19 cellular contexts compared by ENCODE assay signal in genomic region chr15:62912808-62913207, GRCh38.
DNase-seq lines count a peak whose midpoint lies in the region; ATAC-seq and TF ChIP-seq lines count a peak whose summit lies in the region.
"Had no signal": no experiment of that assay in that cellular context is flagged by ENCODE, and none has a peak within 500 bp of the region (broad histone marks: within the 10 kb centered on the region; RNA-seq: fewer than 3 reads in every experiment).

No MANE protein-coding gene starts in this region.

- H4K8ac ChIP-seq in trophoblast cell (ENCODE audit: low read depth, low read length) = peak overlapping the region; percentile 53

- peak overlapping the region; percentile 77 for H2AK5ac ChIP-seq in trophoblast cell (ENCODE audit: low read length)

- H3K27me3 ChIP-seq in left ventricle myocardium inferior (ENCODE audit: low read depth) = no peaks in the 10 kb centered on the region
- H3K27me3 ChIP-seq in trophoblast cell (ENCODE audit: insufficient read depth, low read length) = no peaks in the 10 kb centered on the region
- H3K27me3 ChIP-seq: BE2C, heart right ventricle, upper lobe of left lung had no signal

- DNase-seq in left ventricle myocardium inferior = no peak
- no peak for DNase-seq in trophoblast cell
- no peak for DNase-seq in activated naive CD4-positive, alpha-beta T cell treated with Interleukin-2 at 50 U/mL for 16 hours
- DNase-seq in OCI-M2 (lab: John Stamatoyannopoulos, UW; ENCODE audit: unreplicated experiment) = no peak
- DNase-seq: activated CD4-positive, alpha-beta T cell treated with anti-CD3 and anti-CD28 coated beads for 4 hours; activated naive CD8-positive, alpha-beta T cell treated with anti-CD3 and anti-CD28 coated beads, Interleukin-2, amount 50 U/mL, for 24 hours; BE2C; DMS53; heart right ventricle; naive thymus-derived CD4-positive, alpha-beta T cell; NCI-H1694; NCI-H526 treated with DMSO at 0.1 percent for 48 hours; stimulated activated CD4-positive, alpha-beta T cell treated with anti-CD3 and anti-CD28 coated beads, Interleukin-4, amount 100 ng/mL, for 24 hours; T-helper 2 cell; upper lobe of left lung had no signal

- peak overlapping the region; percentile 94 for H2BK120ac ChIP-seq in trophoblast cell (ENCODE audit: insufficient read depth, low read length, poor library complexity)

- peaks cover 50% of the 10 kb centered on the region for H3K79me1 ChIP-seq in trophoblast cell (ENCODE audit: low read length)

- peak overlapping the region; percentile 77 for H3K18ac ChIP-seq in trophoblast cell (ENCODE audit: low read length)

- H3K4me1 ChIP-seq in HEK293 (ENCODE audit: control insufficient read depth, insufficient read depth, low read length) (no peaks in the 10 kb centered on the region), left ventricle myocardium inferior (peaks cover 12% of the 10 kb centered on the region), trophoblast cell (ENCODE audit: control insufficient read depth in 1 of 2, insufficient read depth in 2 of 2, low read length in 2 of 2) (peaks cover 15 to 33% of the 10 kb centered on the region in 2 experiments)

- peak overlapping the region; percentile 45 for H2AFZ ChIP-seq in trophoblast cell (ENCODE audit: insufficient read depth, low read length, poor library complexity)

- H4K91ac ChIP-seq in trophoblast cell (ENCODE audit: low read depth, low read length) = peak overlapping the region; percentile 84

- TF ChIP-seq CTCF in HEK293 (tag by site-specific recombination; IDR thresholded peaks at IDR 0.05) = no peak
- TF ChIP-seq CTCF in left ventricle myocardium inferior (IDR thresholded peaks at IDR 0.05; ENCODE audit: borderline replicate concordance) = peak; percentile 22

- no peak overlapping the region for H3K27ac ChIP-seq in HEK293 (ENCODE audit: extremely low read depth, low read depth, low read length)
- no peak overlapping the region for H3K27ac ChIP-seq in left ventricle myocardium inferior (replicated peaks)
- H3K27ac ChIP-seq in trophoblast cell (ENCODE audit: low read depth, low read length) = peak overlapping the region; percentile 77
- H3K27ac ChIP-seq: epithelial cell of prostate, upper lobe of left lung had no signal

- ATAC-seq in SK-N-SH treated with all-trans-retinoic acid at 6 μM for 48 hours (peak; percentile 92), HG02642 (IDR thresholded peaks at IDR 0.05; ENCODE audit: poor library complexity, unreplicated experiment) (no peak)
- ATAC-seq: activated naive CD8-positive, alpha-beta T cell treated with anti-CD3 and anti-CD28 coated beads, Interleukin-2, amount 50 U/mL, for 24 hours; naive thymus-derived CD4-positive, alpha-beta T cell had no signal

- peak overlapping the region; percentile 75 for H2BK5ac ChIP-seq in trophoblast cell (ENCODE audit: low read depth, low read length, poor library complexity)

- POLR2A ChIA-PET in HEK293 (lab: Yijun Ruan, JAX) = interaction anchor here (0.9 to 1.2 kb wide), 2 partner anchors 10 to 17 kb away, joined by 3 read pairs; no protein-coding TSS in a partner anchor

- H3K9ac ChIP-seq in trophoblast cell (ENCODE audit: low read length) = no peak overlapping the region

- CTCF ChIA-PET in HEK293 (lab: Yijun Ruan, JAX) = interaction anchor here (0.6 to 0.9 kb wide), 4 partner anchors 14 to 502 kb away, joined by 3 to 4 read pairs (median 4); no protein-coding TSS in a partner anchor

- peak overlapping the region; percentile 44 for H4K12ac ChIP-seq in trophoblast cell (ENCODE audit: low read depth, low read length)

- H3K9me3 ChIP-seq in HEK293 (ENCODE audit: control insufficient read depth, insufficient read depth, low read depth, low read length) (no peaks in the 10 kb centered on the region), left ventricle myocardium inferior (replicated peaks) (peaks cover 6% of the 10 kb centered on the region), trophoblast cell (ENCODE audit: insufficient read depth, low read depth, low read length) (no peaks in the 10 kb centered on the region)
- H3K9me3 ChIP-seq: BE2C, upper lobe of left lung had no signal

- H3K4me2 ChIP-seq in trophoblast cell (ENCODE audit: low read length) = no peak overlapping the region

- intact Hi-C loops in left ventricle myocardium inferior (cut with micrococcal nuclease) = no loop called here

- H3K14ac ChIP-seq in trophoblast cell (ENCODE audit: low read length) = peak overlapping the region; percentile 79

- no CpG with 5 or more reads among the region's 5 CpGs for WGBS in trophoblast cell (ENCODE audit: extremely low coverage, insufficient coverage, insufficient read length)

- H3K23ac ChIP-seq in trophoblast cell (ENCODE audit: low read length) = no peak overlapping the region

- H3K79me2 ChIP-seq in trophoblast cell (ENCODE audit: control insufficient read depth, insufficient read depth, low read length, poor library complexity) = peaks cover 8% of the 10 kb centered on the region

- H3K4me3 ChIP-seq in HEK293 (ENCODE audit: low read depth, low read length) (no peak overlapping the region), left ventricle myocardium inferior (no peak overlapping the region), trophoblast cell (ENCODE audit: low read depth, low read length) (no peak overlapping the region)
- H3K4me3 ChIP-seq: heart right ventricle, upper lobe of left lung had no signal

- peak overlapping the region; percentile 89 for H2BK12ac ChIP-seq in trophoblast cell (ENCODE audit: low read length)

- H3K36me3 ChIP-seq in HEK293 (ENCODE audit: control insufficient read depth in 2 of 2, insufficient read depth in 1 of 2, low read length in 2 of 2) = no peaks in the 10 kb centered on the region
- no peaks in the 10 kb centered on the region for H3K36me3 ChIP-seq in left ventricle myocardium inferior
- H3K36me3 ChIP-seq in trophoblast cell (ENCODE audit: control insufficient read depth in 1 of 2, insufficient read depth in 2 of 2, low read length in 2 of 2) = no peaks in the 10 kb centered on the region
- H3K36me3 ChIP-seq: BE2C, heart right ventricle, upper lobe of left lung had no signal

- no peak overlapping the region for H3K4ac ChIP-seq in trophoblast cell (ENCODE audit: low read depth, low read length)

TF ChIP-seq in HEK293, 187 proteins besides CTCF, POLR2A, EP300 and RAD21:
- no peak for TF ChIP-seq KLF8 (tag by site-specific recombination; IDR thresholded peaks at IDR 0.05)
- 0 out of 2 replicates have a peak, but pooled peaks have one; percentile 20 for TF ChIP-seq ZNF335 (tag by site-specific recombination; conservative IDR thresholded peaks at IDR 0.05)
- no peak for TF ChIP-seq ZNF626 (tag by site-specific recombination; IDR thresholded peaks at IDR 0.05)
- TF ChIP-seq ZNF629 (tag by site-specific recombination; IDR thresholded peaks at IDR 0.05) = no peak
- TF ChIP-seq ZNF664 (tag by site-specific recombination; IDR thresholded peaks at IDR 0.05) = no peak

TF ChIP-seq in SK-N-SH treated with all-trans-retinoic acid at 6 μM for 48 hours, 23 proteins besides CTCF, POLR2A, EP300 and RAD21:
- no peak for TF ChIP-seq TSHZ2 (CRISPR knock-in tag; IDR thresholded peaks at IDR 0.05)
